In genomic region chr15:88398011-88398410, GRCh38 we compare ENCODE assay signal across 21 cellular contexts.
DNase-seq lines count a peak whose midpoint lies in the region; ATAC-seq and TF ChIP-seq lines count a peak whose summit lies in the region.
"Had no signal": no experiment of that assay in that cellular context is flagged by ENCODE, and none has a peak within 500 bp of the region (broad histone marks: within the 10 kb centered on the region; RNA-seq: fewer than 3 reads in every experiment).

No MANE protein-coding gene starts in this region.

- H3K79me2 ChIP-seq in DND-41 (ENCODE audit: insufficient read depth, low read length): no peaks in the 10 kb centered on the region

- H3K9me3 Mint-ChIP-seq in activated T-helper 1 cell treated with anti-CD3 and anti-CD28 coated beads, Interleukin-12 subunit alpha, Interleukin-12 subunit beta, Interleukin-2, Interleukin-4 antibody, amounts not matched to agents 30 ng/mL and 10 ng/mL and 1 ng/mL, durations not matched to agents 14 hours and 24 hours and 36 hours: no peaks in the 10 kb centered on the region
- H3K9me3 Mint-ChIP-seq in progenitor cell of endocrine pancreas (ENCODE audit: low read depth): no peaks in the 10 kb centered on the region
- H3K9me3 Mint-ChIP-seq: CD4-positive, alpha-beta T cell; CD8-positive, alpha-beta T cell had no signal

- peaks cover 10% of the 10 kb centered on the region for H3K27me3 Mint-ChIP-seq in activated T-helper 1 cell treated with anti-CD3 and anti-CD28 coated beads, Interleukin-12 subunit alpha, Interleukin-12 subunit beta, Interleukin-2, Interleukin-4 antibody, amounts not matched to agents 30 ng/mL and 10 ng/mL and 1 ng/mL, durations not matched to agents 14 hours and 24 hours and 36 hours (ENCODE audit: insufficient read depth)
- peaks cover 23% of the 10 kb centered on the region for H3K27me3 Mint-ChIP-seq in progenitor cell of endocrine pancreas
- H3K27me3 Mint-ChIP-seq: B cell; CD4-positive, alpha-beta T cell had no signal

- H3K36me3 ChIP-seq in BLaER1 (no peaks in the 10 kb centered on the region), DND-41 (ENCODE audit: insufficient read depth, low read length) (no peaks in the 10 kb centered on the region), esophagus muscularis mucosa (no peaks in the 10 kb centered on the region), sigmoid colon (no peaks in the 10 kb centered on the region)

- no peak for TF ChIP-seq CTCF in DND-41 (IDR thresholded peaks at IDR 0.05; ENCODE audit: borderline replicate concordance, extremely low read depth, low read length, poor library complexity, severe bottlenecking)
- no peak for TF ChIP-seq CTCF in NB4 (IDR thresholded peaks at IDR 0.05; ENCODE audit: low read depth, low read length)
- no peak for TF ChIP-seq CTCF in esophagus muscularis mucosa (IDR thresholded peaks at IDR 0.05)
- no peak for TF ChIP-seq CTCF in progenitor cell of endocrine pancreas (IDR thresholded peaks at IDR 0.05; ENCODE audit: unreplicated experiment)
- no peak for TF ChIP-seq CTCF in sigmoid colon (IDR thresholded peaks at IDR 0.05)

- ATAC-seq in DND-41 (ENCODE audit: insufficient read depth, low read depth): no peak
- ATAC-seq: A549; CD8-positive, alpha-beta T cell; GM12878 had no signal

- no peak for TF ChIP-seq EP300 in esophagus muscularis mucosa (IDR thresholded peaks at IDR 0.05)
- no peak for TF ChIP-seq EP300 in sigmoid colon (IDR thresholded peaks at IDR 0.05)

- H3K4me3 ChIP-seq in BLaER1: no peak overlapping the region
- H3K4me3 ChIP-seq in DND-41 (ENCODE audit: low read depth in 1 of 2, low read length in 2 of 2): no peak overlapping the region
- no peak overlapping the region for H3K4me3 ChIP-seq in NB4 (ENCODE audit: low read depth, low read length)
- no peak overlapping the region for H3K4me3 ChIP-seq in esophagus muscularis mucosa
- H3K4me3 ChIP-seq in sigmoid colon: no peak overlapping the region
- H3K4me3 ChIP-seq: A549, GM12878 had no signal

- WGBS in esophagus muscularis mucosa: no CpG with 5 or more reads among the region's 1 CpG
- 95% methylated on average over 1 of the region's 1 CpG for WGBS in sigmoid colon, 2 donors

- no peaks in the 10 kb centered on the region for H4K20me1 ChIP-seq in BLaER1
- no peaks in the 10 kb centered on the region for H4K20me1 ChIP-seq in DND-41 (ENCODE audit: insufficient read depth, low read length)

- DNase-seq in DND-41 (no peak), NB4 (ENCODE audit: low read depth) (peak; percentile 18), esophagus muscularis mucosa (ENCODE audit: extremely low spot score) (peak; percentile 80), UCSD-AML1 (lab: John Stamatoyannopoulos, UW; ENCODE audit: unreplicated experiment) (no peak), progenitor cell of endocrine pancreas (ENCODE audit: low spot score, unreplicated experiment) (no peak), sigmoid colon (no peak)
- no peak for DNase-seq in activated T-helper 1 cell treated with anti-CD3 and anti-CD28 coated beads, Interleukin-12 subunit alpha, Interleukin-12 subunit beta, Interleukin-2, Interleukin-4 antibody, amounts not matched to agents 30 ng/mL and 10 ng/mL and 1 ng/mL, durations not matched to agents 14 hours and 24 hours and 36 hours (ENCODE audit: low spot score)
- DNase-seq: AML-193; Caco-2; Calu3; CD4-positive, alpha-beta T cell; CD8-positive, alpha-beta T cell; DMS79 treated with DMSO at 0.1 percent for 48 hours; EL; GDM1 had no signal

- H3K4me1 ChIP-seq in BLaER1 (peaks cover 75% of the 10 kb centered on the region), DND-41 (ENCODE audit: insufficient read depth, low read length) (peaks cover 65% of the 10 kb centered on the region), esophagus muscularis mucosa (peaks cover 0 to 11% (median 4%) of the 10 kb centered on the region in 4 donors), sigmoid colon (peaks cover 0 to 34% (median 24%) of the 10 kb centered on the region in 4 donors)

- H3K27ac Mint-ChIP-seq in activated T-helper 1 cell treated with anti-CD3 and anti-CD28 coated beads, Interleukin-12 subunit alpha, Interleukin-12 subunit beta, Interleukin-2, Interleukin-4 antibody, amounts not matched to agents 30 ng/mL and 10 ng/mL and 1 ng/mL, durations not matched to agents 14 hours and 24 hours and 36 hours: no peak overlapping the region
- no peak overlapping the region for H3K27ac Mint-ChIP-seq in progenitor cell of endocrine pancreas
- H3K27ac Mint-ChIP-seq: B cell; CD4-positive, alpha-beta T cell; CD8-positive, alpha-beta T cell had no signal

- intact Hi-C loops in esophagus muscularis mucosa (cut with DNase I): no loop called here
- intact Hi-C loops in activated T-helper 1 cell treated with anti-CD3 and anti-CD28 coated beads, Interleukin-12 subunit alpha, Interleukin-12 subunit beta, Interleukin-2, Interleukin-4 antibody, amounts not matched to agents 30 ng/mL and 10 ng/mL and 1 ng/mL, durations not matched to agents 14 hours and 24 hours and 36 hours (cut with micrococcal nuclease): no loop called here
- intact Hi-C loops in sigmoid colon (cut with DNase I): no loop called here

- H3K27me3 ChIP-seq in BLaER1 (no peaks in the 10 kb centered on the region), DND-41 (ENCODE audit: insufficient read depth, low read length, poor library complexity) (no peaks in the 10 kb centered on the region), esophagus muscularis mucosa (peaks cover 0 to 14% (median 0%) of the 10 kb centered on the region in 4 donors), sigmoid colon (no peaks in the 10 kb centered on the region)

- H3K4me3 Mint-ChIP-seq in activated T-helper 1 cell treated with anti-CD3 and anti-CD28 coated beads, Interleukin-12 subunit alpha, Interleukin-12 subunit beta, Interleukin-2, Interleukin-4 antibody, amounts not matched to agents 30 ng/mL and 10 ng/mL and 1 ng/mL, durations not matched to agents 14 hours and 24 hours and 36 hours: no peak overlapping the region
- no peak overlapping the region for H3K4me3 Mint-ChIP-seq in progenitor cell of endocrine pancreas (ENCODE audit: low read depth)
- H3K4me3 Mint-ChIP-seq: B cell; CD4-positive, alpha-beta T cell; CD8-positive, alpha-beta T cell had no signal

- TF ChIP-seq POLR2A in NB4 (IDR thresholded peaks at IDR 0.05; ENCODE audit: extremely low read depth, insufficient read length) (no peak), esophagus muscularis mucosa (IDR thresholded peaks at IDR 0.05; ENCODE audit: low read depth) (no peak), sigmoid colon (IDR thresholded peaks at IDR 0.05) (no peak)

- H3K4me2 ChIP-seq in BLaER1: peak overlapping the region; percentile 74
- H3K4me2 ChIP-seq in DND-41 (ENCODE audit: insufficient read depth, low read length): no peak overlapping the region
- H3K4me2 ChIP-seq: A549 had no signal

- H3K9ac ChIP-seq in BLaER1 (peak overlapping the region; percentile 38; the same call in 1 of the 2 replicates), DND-41 (ENCODE audit: low read depth, low read length) (no peak overlapping the region)

- H3K9me3 ChIP-seq in BLaER1 (no peaks in the 10 kb centered on the region), DND-41 (ENCODE audit: insufficient read depth, low read length, severe bottlenecking) (no peaks in the 10 kb centered on the region), esophagus muscularis mucosa (peaks cover 0 to 4% (median 0%) of the 10 kb centered on the region in 4 donors), sigmoid colon (no peaks in the 10 kb centered on the region)
- H3K9me3 ChIP-seq: A549, Caco-2 had no signal

- no peaks in the 10 kb centered on the region for H3K36me3 Mint-ChIP-seq in activated T-helper 1 cell treated with anti-CD3 and anti-CD28 coated beads, Interleukin-12 subunit alpha, Interleukin-12 subunit beta, Interleukin-2, Interleukin-4 antibody, amounts not matched to agents 30 ng/mL and 10 ng/mL and 1 ng/mL, durations not matched to agents 14 hours and 24 hours and 36 hours (ENCODE audit: low read depth)
- H3K36me3 Mint-ChIP-seq in progenitor cell of endocrine pancreas (ENCODE audit: insufficient read depth): no peaks in the 10 kb centered on the region
- H3K36me3 Mint-ChIP-seq: CD8-positive, alpha-beta T cell had no signal

- no peaks in the 10 kb centered on the region for H3K4me1 Mint-ChIP-seq in activated T-helper 1 cell treated with anti-CD3 and anti-CD28 coated beads, Interleukin-12 subunit alpha, Interleukin-12 subunit beta, Interleukin-2, Interleukin-4 antibody, amounts not matched to agents 30 ng/mL and 10 ng/mL and 1 ng/mL, durations not matched to agents 14 hours and 24 hours and 36 hours (ENCODE audit: low read depth)
- peaks cover 1% of the 10 kb centered on the region for H3K4me1 Mint-ChIP-seq in progenitor cell of endocrine pancreas (ENCODE audit: low read depth)

- peak overlapping the region; percentile 97 for H3K27ac ChIP-seq in BLaER1
- H3K27ac ChIP-seq in DND-41 (ENCODE audit: low read length): peak overlapping the region; percentile 63
- H3K27ac ChIP-seq in esophagus muscularis mucosa (replicated peaks in 1 of 4): no peak overlapping the region
- H3K27ac ChIP-seq in sigmoid colon: no peak overlapping the region
- H3K27ac ChIP-seq: 22Rv1, C4-2B had no signal

- no peak overlapping the region for H2AFZ ChIP-seq in DND-41 (ENCODE audit: low read depth, low read length)

Comparison
In these comparisons a context has a peak if more than half of its experiments do, and no peak if none do; other contexts are left out.
1. H3K27ac ChIP-seq: peak in BLaER1 (single experiment) and DND-41 (single experiment); none in esophagus muscularis mucosa (0 of 4) and sigmoid colon (0 of 4).
2. DNase-seq: peak in NB4 (single experiment) and esophagus muscularis mucosa (single experiment); none in DND-41 (single experiment), activated T-helper 1 cell treated with anti-CD3 and anti-CD28 coated beads, Interleukin-12 subunit alpha, Interleukin-12 subunit beta, Interleukin-2, Interleukin-4 antibody, amounts not matched to agents 30 ng/mL and 10 ng/mL and 1 ng/mL, durations not matched to agents 14 hours and 24 hours and 36 hours (single experiment), UCSD-AML1 (single experiment), progenitor cell of endocrine pancreas (single experiment) and sigmoid colon (single experiment).